In the genomic region with DNA sequence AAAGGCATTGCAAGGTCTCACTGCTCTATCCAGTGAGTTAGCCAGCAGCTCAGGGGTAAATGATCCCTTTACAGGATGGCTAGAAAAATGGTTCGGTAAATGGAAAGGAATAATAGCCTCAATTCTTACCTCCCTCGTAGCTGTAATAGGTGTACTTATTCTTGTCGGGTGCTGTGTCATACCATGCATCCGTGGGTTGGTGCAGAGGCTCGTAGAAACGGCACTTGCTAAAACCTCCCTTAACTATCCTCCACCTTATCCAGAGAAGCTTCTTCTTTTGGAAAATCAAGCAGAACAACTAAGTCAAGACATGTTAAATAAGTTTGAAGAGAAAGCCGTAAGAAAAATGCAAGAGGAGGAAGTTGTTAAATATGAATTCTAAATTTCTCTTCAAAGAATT, we compare ENCODE assay signal across 4 cellular contexts. TPM values are rescaled to one million over a fixed set of nuclear protein-coding genes. Genes with fewer than 3 reads are reported as not detected.
"Had no signal": no experiment of that assay in that cellular context is flagged by ENCODE, and none has a peak within 500 bp of the region (broad histone marks: within the 10 kb centered on the region; RNA-seq: fewer than 3 reads in every experiment).

No MANE protein-coding gene starts in this region.

RNA-seq across cellular contexts. Expression of gene SLC52A3, which starts 31.7 kb away (rescaled TPM):
- total RNA-seq: OCI-LY7, RPMI7951, SJCRH30, SJSA1 had no signal
